19 cellular contexts compared by ENCODE assay signal in genomic region chr7:42082144-42082543, GRCh38.
DNase-seq lines count a peak whose midpoint lies in the region; ATAC-seq and TF ChIP-seq lines count a peak whose summit lies in the region.
"Had no signal": no experiment of that assay in that cellular context is flagged by ENCODE, and none has a peak within 500 bp of the region (broad histone marks: within the 10 kb centered on the region; RNA-seq: fewer than 3 reads in every experiment).

No MANE protein-coding gene starts in this region.

- DNase-seq in AG20443 (ENCODE audit: low spot score), result peak; percentile 40
- DNase-seq in NCI-H226, result peak; percentile 28
- DNase-seq in neuronal stem cell (ENCODE audit: low spot score), result no peak
- no peak for DNase-seq in NCI-H2107 treated with DMSO at 0.1 percent for 48 hours (lab: John Stamatoyannopoulos, UW; ENCODE audit: unreplicated experiment)
- DNase-seq in SKM-1 (lab: John Stamatoyannopoulos, UW; ENCODE audit: unreplicated experiment), result no peak
- no peak for DNase-seq in glutamatergic neuron
- DNase-seq in SK-N-DZ (ENCODE audit: low spot score), result no peak
- DNase-seq: activated naive CD4-positive, alpha-beta T cell treated with anti-CD3 and anti-CD28 coated beads, Interleukin-2, amount 10 ng/mL, durations not matched to agents 7 days and 5 days; colonic mucosa; DMS79; esophagus squamous epithelium; MV-4-11; NCI-H345; OCI-M1; SW 1271 had no signal

- no peak overlapping the region for H2AFZ ChIP-seq in neuronal stem cell (ENCODE audit: low read length)

- H3K27me3 Mint-ChIP-seq in glutamatergic neuron (ENCODE audit: unreplicated experiment), result peaks cover 2% of the 10 kb centered on the region

- H4K8ac ChIP-seq in neuronal stem cell (ENCODE audit: low read depth, low read length), result no peak overlapping the region

- H3K18ac ChIP-seq in neuronal stem cell (ENCODE audit: low read length), result peak overlapping the region; percentile 17

- no peak overlapping the region for H3K9ac ChIP-seq in neuronal stem cell (ENCODE audit: low read depth, low read length, poor library complexity)

- no peak overlapping the region for H2BK12ac ChIP-seq in neuronal stem cell (ENCODE audit: low read length)

- no peak overlapping the region for H2AK5ac ChIP-seq in neuronal stem cell (ENCODE audit: low read depth, low read length)

- H3K4me3 ChIP-seq in neuronal stem cell (ENCODE audit: low read length in 2 of 2), result no peak overlapping the region
- H3K4me3 ChIP-seq: colonic mucosa, esophagus squamous epithelium, prostate gland, thoracic aorta had no signal

- peaks cover 0 to 12% of the 10 kb centered on the region in 2 donors for H3K9me3 ChIP-seq in neuronal stem cell (replicated peaks in 1 of 2; ENCODE audit: control insufficient read depth in 2 of 2, insufficient read depth in 1 of 2, low read depth in 1 of 2, low read length in 2 of 2)
- H3K9me3 ChIP-seq: colonic mucosa, esophagus squamous epithelium, prostate gland, thoracic aorta had no signal

- peaks cover 2 to 57% of the 10 kb centered on the region in 2 donors for H3K36me3 ChIP-seq in neuronal stem cell (replicated peaks in 1 of 2; ENCODE audit: control insufficient read depth in 2 of 2, insufficient read depth in 2 of 2, low read length in 2 of 2)
- H3K36me3 ChIP-seq: colonic mucosa, esophagus squamous epithelium, prostate gland, thoracic aorta had no signal

- no peak overlapping the region for H2BK5ac ChIP-seq in neuronal stem cell (ENCODE audit: low read length)

- H2BK120ac ChIP-seq in neuronal stem cell (ENCODE audit: low read depth, low read length), result no peak overlapping the region

- no peak overlapping the region for H2BK15ac ChIP-seq in neuronal stem cell (ENCODE audit: low read length)

- H3K4me2 ChIP-seq in neuronal stem cell (ENCODE audit: insufficient read depth, low read length, poor library complexity, severe bottlenecking), result no peak overlapping the region

- no peak overlapping the region for H3K4ac ChIP-seq in neuronal stem cell (ENCODE audit: low read length)

- no peak overlapping the region for H4K91ac ChIP-seq in neuronal stem cell (ENCODE audit: low read depth, low read length, poor library complexity)

- peak; percentile 35 for ATAC-seq in esophagus mucosa

- no peak overlapping the region for H3K23ac ChIP-seq in neuronal stem cell (ENCODE audit: low read depth, low read length, poor library complexity)

- H3K27me3 ChIP-seq in neuronal stem cell (ENCODE audit: control insufficient read depth in 3 of 3, insufficient read depth in 3 of 3, low read depth in 1 of 3, low read length in 3 of 3), result no peaks in the 10 kb centered on the region
- H3K27me3 ChIP-seq: colonic mucosa, esophagus squamous epithelium had no signal

- peaks cover 5 to 12% of the 10 kb centered on the region in 2 donors for H3K4me1 ChIP-seq in neuronal stem cell (ENCODE audit: control insufficient read depth in 2 of 2, insufficient read depth in 1 of 2, low read depth in 1 of 2, low read length in 2 of 2)
- H3K4me1 ChIP-seq: colonic mucosa, prostate gland had no signal

- H3K27ac Mint-ChIP-seq in glutamatergic neuron (ENCODE audit: unreplicated experiment), result no peak overlapping the region
- H3K27ac Mint-ChIP-seq: activated naive CD4-positive, alpha-beta T cell treated with anti-CD3 and anti-CD28 coated beads, Interleukin-2, amount 10 ng/mL, durations not matched to agents 7 days and 5 days had no signal

- H3K27ac ChIP-seq in neuronal stem cell (replicated peaks; ENCODE audit: low read length), result no peak overlapping the region
- H3K27ac ChIP-seq: colonic mucosa, esophagus squamous epithelium, prostate gland, thoracic aorta, VCaP had no signal

- H3K9me3 Mint-ChIP-seq in glutamatergic neuron (ENCODE audit: unreplicated experiment), result no peaks in the 10 kb centered on the region
- H3K9me3 Mint-ChIP-seq: activated naive CD4-positive, alpha-beta T cell treated with anti-CD3 and anti-CD28 coated beads, Interleukin-2, amount 10 ng/mL, durations not matched to agents 7 days and 5 days had no signal

- H3K4me1 Mint-ChIP-seq in glutamatergic neuron (ENCODE audit: low read depth, unreplicated experiment), result peaks cover 2% of the 10 kb centered on the region
- H3K4me1 Mint-ChIP-seq: activated naive CD4-positive, alpha-beta T cell treated with anti-CD3 and anti-CD28 coated beads, Interleukin-2, amount 10 ng/mL, durations not matched to agents 7 days and 5 days had no signal

- H3K4me3 Mint-ChIP-seq in glutamatergic neuron (ENCODE audit: unreplicated experiment), result no peak overlapping the region
- H3K4me3 Mint-ChIP-seq: activated naive CD4-positive, alpha-beta T cell treated with anti-CD3 and anti-CD28 coated beads, Interleukin-2, amount 10 ng/mL, durations not matched to agents 7 days and 5 days had no signal

- H3K36me3 Mint-ChIP-seq in glutamatergic neuron (ENCODE audit: unreplicated experiment), result no peaks in the 10 kb centered on the region
- H3K36me3 Mint-ChIP-seq: activated naive CD4-positive, alpha-beta T cell treated with anti-CD3 and anti-CD28 coated beads, Interleukin-2, amount 10 ng/mL, durations not matched to agents 7 days and 5 days had no signal

- H3K14ac ChIP-seq in neuronal stem cell (ENCODE audit: low read length), result no peak overlapping the region

- H3K79me1 ChIP-seq in neuronal stem cell (ENCODE audit: low read depth, low read length), result peaks cover 9% of the 10 kb centered on the region

- WGBS in neuronal stem cell (ENCODE audit: extremely low coverage in 2 of 2, insufficient read length in 2 of 2, insufficient replicate concordance in 1 of 2), 2 donors, result no CpG with 5 or more reads among the region's 8 CpGs

- TF ChIP-seq CTCF in glutamatergic neuron (IDR thresholded peaks at IDR 0.05; ENCODE audit: partially characterized antibody, unreplicated experiment), result no peak

Comparison
In these comparisons a context has a peak if more than half of its experiments do, and no peak if none do; other contexts are left out.
1. DNase-seq: peak in AG20443 (single experiment) and NCI-H226 (single experiment); none in neuronal stem cell (single experiment), NCI-H2107 treated with DMSO at 0.1 percent for 48 hours (single experiment), SKM-1 (single experiment), glutamatergic neuron (single experiment) and SK-N-DZ (single experiment).